In genomic region chr17:1399366-1399678, GRCh38 we compare ENCODE assay signal across 8 cellular contexts.
A peak's percentile ranks its signal among the peaks of the same experiment; 100 is the strongest.
DNase-seq lines count a peak whose midpoint lies in the region; TF ChIP-seq lines count a peak whose summit lies in the region.

No MANE protein-coding gene starts in this region.

- H3K9ac ChIP-seq in SU-DHL-6 (ENCODE audit: low read length) = peak overlapping the region; percentile 87

- H3K9me3 Mint-ChIP-seq in nephron = peaks cover 3% of the 10 kb centered on the region

- H3K36me3 ChIP-seq in HEK293 (ENCODE audit: control insufficient read depth in 2 of 2, insufficient read depth in 1 of 2, low read length in 2 of 2) (peaks cover 26 to 35% of the 10 kb centered on the region in 2 experiments), SU-DHL-6 (ENCODE audit: low read length) (peaks cover 5% of the 10 kb centered on the region; the same call in 1 of the 2 replicates)

- H3K79me2 ChIP-seq in SU-DHL-6 (ENCODE audit: insufficient read depth, low read length) = peaks cover 57% of the 10 kb centered on the region

- no peak overlapping the region for H2AFZ ChIP-seq in SU-DHL-6 (ENCODE audit: low read depth, low read length, severe bottlenecking)

- peaks cover 24% of the 10 kb centered on the region for H4K20me1 ChIP-seq in SU-DHL-6 (ENCODE audit: low read depth, low read length)

- no peaks in the 10 kb centered on the region for H3K27me3 ChIP-seq in SU-DHL-6 (ENCODE audit: low read length)

- CTCF ChIA-PET in HEK293 (lab: Yijun Ruan, JAX) = interaction anchor here (0.8 kb wide), 1 partner anchor 34 kb away, joined by 4 read pairs; no protein-coding TSS in a partner anchor

- H3F3A ChIP-seq in SU-DHL-6 (ENCODE audit: insufficient read depth) = peaks cover 3% of the 10 kb centered on the region

- H3K27ac ChIP-seq in HEK293 (ENCODE audit: extremely low read depth, low read depth, low read length) (peak overlapping the region; percentile 100), SU-DHL-6 (ENCODE audit: low read depth, low read length) (peak overlapping the region; percentile 85), epithelial cell of prostate (peak overlapping the region; percentile 87)

- peak overlapping the region; percentile 99 to 100 (median 100) for H3K27ac Mint-ChIP-seq in nephron

- peak overlapping the region; percentile 98 to 99 (median 99) for H3K4me3 Mint-ChIP-seq in nephron

- peaks cover 15% of the 10 kb centered on the region for H3K36me3 Mint-ChIP-seq in nephron (ENCODE audit: low read depth)

- DNase-seq in COLO668 (lab: John Stamatoyannopoulos, UW; ENCODE audit: unreplicated experiment) (peak; percentile 64), epithelial cell of prostate (ENCODE audit: low read depth, low spot score) (no peak), EL (no peak), NCI-H2227 treated with DMSO at 0.1 percent for 48 hours (lab: John Stamatoyannopoulos, UW) (no peak), germinal center (ENCODE audit: low spot score) (no peak)

- TF ChIP-seq CTCF in HEK293 (tag by site-specific recombination; IDR thresholded peaks at IDR 0.05) (no peak), SU-DHL-6 (IDR thresholded peaks at IDR 0.05; ENCODE audit: insufficient read depth, low read length, poor library complexity, severe bottlenecking) (no peak), nephron (IDR thresholded peaks at IDR 0.05; ENCODE audit: unreplicated experiment in 3 of 3) (no peak)

- no peaks in the 10 kb centered on the region for H3K27me3 Mint-ChIP-seq in nephron (ENCODE audit: low read depth)

- POLR2A ChIA-PET in HEK293 (lab: Yijun Ruan, JAX) = interaction anchor here (0.8 to 2.6 kb wide), 10 partner anchors 9 to 117 kb away, joined by 3 to 25 read pairs (median 6); partner anchors contain the start of gene INPP5K

- peak overlapping the region; percentile 93 for H3K4me3 ChIP-seq in HEK293 (ENCODE audit: low read depth, low read length)
- H3K4me3 ChIP-seq in SU-DHL-6 (ENCODE audit: insufficient read depth, low read length, poor library complexity, severe bottlenecking) = peak overlapping the region; percentile 83

- peak overlapping the region; percentile 90 for H3K4me2 ChIP-seq in SU-DHL-6 (ENCODE audit: low read depth, low read length, poor library complexity, severe bottlenecking)

- H3K9me3 ChIP-seq in HEK293 (ENCODE audit: control insufficient read depth, insufficient read depth, low read depth, low read length) = no peaks in the 10 kb centered on the region
- H3K9me3 ChIP-seq in SU-DHL-6 (ENCODE audit: insufficient read depth, low read length) = no peaks in the 10 kb centered on the region

- H3K9me2 ChIP-seq in SU-DHL-6 (replicated peaks; ENCODE audit: insufficient read depth, low read length) = no peaks in the 10 kb centered on the region

- peaks cover 13% of the 10 kb centered on the region for H3K4me1 ChIP-seq in HEK293 (ENCODE audit: control insufficient read depth, insufficient read depth, low read length)

- peaks cover 15% of the 10 kb centered on the region for H3K4me1 Mint-ChIP-seq in nephron

TF ChIP-seq in HEK293, 187 proteins besides CTCF, POLR2A, EP300 and RAD21:
- TF ChIP-seq ZNF398 (tag by site-specific recombination; IDR thresholded peaks at IDR 0.05) (peak; percentile 70), ZNF561 (tag by site-specific recombination; IDR thresholded peaks at IDR 0.05; ENCODE audit: borderline replicate concordance) (no peak), KLF7 (tag by site-specific recombination; IDR thresholded peaks at IDR 0.05; ENCODE audit: borderline replicate concordance) (peak; percentile 22; the same call in 1 of the 2 replicates)
